In the genomic region with DNA sequence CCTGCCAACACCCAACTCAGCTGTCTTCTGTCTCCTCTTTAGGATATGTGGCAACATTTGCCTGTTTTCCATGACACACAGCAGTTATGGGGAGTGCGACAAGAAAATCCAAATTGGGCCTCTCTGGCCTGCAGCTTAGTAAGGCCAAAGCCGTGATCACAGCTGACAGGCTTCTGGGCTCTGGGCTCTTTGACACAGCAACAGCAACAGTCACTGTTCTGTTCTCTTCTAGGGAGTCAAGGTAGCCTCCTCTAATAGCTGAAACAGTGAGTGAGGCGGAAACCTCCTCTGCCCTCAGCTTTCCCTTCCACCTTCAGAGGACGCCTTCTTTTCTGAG, we compare ENCODE assay signal across 18 cellular contexts. TPM values are rescaled to one million over a fixed set of nuclear protein-coding genes. Genes with fewer than 3 reads are reported as not detected.
DNase-seq lines count a peak whose midpoint lies in the region; ATAC-seq and TF ChIP-seq lines count a peak whose summit lies in the region.
"Had no signal": no experiment of that assay in that cellular context is flagged by ENCODE, and none has a peak within 500 bp of the region (broad histone marks: within the 10 kb centered on the region; RNA-seq: fewer than 3 reads in every experiment).

No MANE protein-coding gene starts in this region.

- POLR2A ChIA-PET in MCF 10A (lab: Yijun Ruan, JAX), result no interaction called here

- no peak overlapping the region for H3K4me2 ChIP-seq in mammary epithelial cell (ENCODE audit: insufficient read depth, low read depth, low read length)
- H3K4me2 ChIP-seq: GM23338 had no signal

- ATAC-seq in Right ventricle myocardium superior (ENCODE audit: poor library complexity), result peak; percentile 55
- ATAC-seq: CD8-positive, alpha-beta T cell; GM23338; HCT116 had no signal

- H3K4me1 Mint-ChIP-seq in MCF 10A (ENCODE audit: insufficient read depth, unreplicated experiment), result no peaks in the 10 kb centered on the region
- H3K4me1 Mint-ChIP-seq: GM23338 had no signal

- no peak overlapping the region for H3K9ac ChIP-seq in mammary epithelial cell (ENCODE audit: insufficient read depth, low read length)

- H3K27ac ChIP-seq in mammary epithelial cell (ENCODE audit: insufficient read depth, low read depth, low read length) (no peak overlapping the region), uterus (peak overlapping the region; percentile 63 to 69), spleen (no peak overlapping the region)
- H3K27ac ChIP-seq: 22Rv1 had no signal

- 92% methylated on average over 4 of the region's 4 CpGs for WGBS in mammary epithelial cell (ENCODE audit: low coverage, missing lambda C conversion rate)
- 89 to 97% (median 93%) methylated on average over 4 of the region's 4 CpGs for WGBS in spleen, 5 donors

- intact Hi-C loops in MCF 10A (cut with micrococcal nuclease) (no loop called here), mammary epithelial cell (cut with micrococcal nuclease) (no loop called here), Right ventricle myocardium superior (cut with DNase I) (no loop called here), posterior vena cava (cut with DNase I) (no loop called here), uterus (cut with DNase I; ENCODE audit: low total_unique reads) (no loop called here), spleen (cut with DNase I; ENCODE audit: low total_unique reads) (no loop called here)

- no peak overlapping the region for H3K4me3 ChIP-seq in mammary epithelial cell (replicated peaks in 1 of 3; ENCODE audit: insufficient read depth in 1 of 3, low read depth in 2 of 3, low read length in 3 of 3)
- no peak overlapping the region for H3K4me3 ChIP-seq in uterus
- H3K4me3 ChIP-seq in spleen, result no peak overlapping the region
- H3K4me3 ChIP-seq: GM23338 had no signal

- H3K27ac Mint-ChIP-seq in MCF 10A (ENCODE audit: low read depth, unreplicated experiment), result peak overlapping the region; percentile 21
- H3K27ac Mint-ChIP-seq: CD8-positive, alpha-beta T cell; GM23338 had no signal

- TF ChIP-seq CTCF in MCF 10A (IDR thresholded peaks at IDR 0.05; ENCODE audit: unreplicated experiment) (no peak), mammary epithelial cell (conservative IDR thresholded peaks at IDR 0.05 in 1 of 2, IDR thresholded peaks at IDR 0.05 in 1 of 2; ENCODE audit: extremely low read depth in 1 of 2, insufficient read depth in 1 of 2, low read depth in 1 of 2, low read length in 2 of 2) (no peak), uterus (IDR thresholded peaks at IDR 0.05) (no peak), spleen (IDR thresholded peaks at IDR 0.05 in 8 of 11, conservative IDR thresholded peaks at IDR 0.05 in 3 of 11) (no peak)

- no peaks in the 10 kb centered on the region for H3K79me2 ChIP-seq in mammary epithelial cell (ENCODE audit: insufficient read depth, low read length)

- dilution Hi-C loops in mammary epithelial cell (cut with HindIII; ENCODE audit: low sequenced_read_pairs), result no loop called here

- no peaks in the 10 kb centered on the region for H4K20me1 ChIP-seq in mammary epithelial cell (ENCODE audit: insufficient read depth, low read length)

- no peaks in the 10 kb centered on the region for H3K27me3 ChIP-seq in mammary epithelial cell (ENCODE audit: insufficient read depth, low read length)
- H3K27me3 ChIP-seq in uterus, result no peaks in the 10 kb centered on the region
- no peaks in the 10 kb centered on the region for H3K27me3 ChIP-seq in spleen (replicated peaks in 1 of 7)

- in situ Hi-C loops in mammary epithelial cell (cut with MboI; ENCODE audit: low sequenced_read_pairs in 2 of 2), result no loop called here

- CTCF ChIA-PET in MCF 10A (lab: Yijun Ruan, JAX), result interaction anchor here (1.5 to 5.9 kb wide), 4 partner anchors 9 to 21 kb away, joined by 5 to 58 read pairs (median 26); no protein-coding TSS in a partner anchor
- CTCF ChIA-PET in mammary epithelial cell (lab: Charles Lee; ENCODE audit: low non-redundant PET), result no interaction called here

- no peaks in the 10 kb centered on the region for H3K36me3 ChIP-seq in mammary epithelial cell (ENCODE audit: insufficient read depth, low read length)
- H3K36me3 ChIP-seq in uterus, result no peaks in the 10 kb centered on the region
- H3K36me3 ChIP-seq in spleen, result no peaks in the 10 kb centered on the region

- no peaks in the 10 kb centered on the region for H3K4me1 ChIP-seq in mammary epithelial cell (ENCODE audit: insufficient read depth, low read length)
- no peaks in the 10 kb centered on the region for H3K4me1 ChIP-seq in uterus
- no peaks in the 10 kb centered on the region for H3K4me1 ChIP-seq in spleen

- no TSS peak for BruUV-seq in MCF 10A (replicated peaks; lab: Mats Ljungman, UMichigan)
- BruUV-seq in mammary epithelial cell (replicated peaks; lab: Mats Ljungman, UMichigan), result no TSS peak

- no peak overlapping the region for H3K4me3 Mint-ChIP-seq in MCF 10A (ENCODE audit: unreplicated experiment)
- H3K4me3 Mint-ChIP-seq: CD8-positive, alpha-beta T cell; GM23338 had no signal

- H2AFZ ChIP-seq in mammary epithelial cell (ENCODE audit: low read depth, low read length), result no peak overlapping the region
- H2AFZ ChIP-seq: GM23338 had no signal

- DNase-seq in MCF 10A (ENCODE audit: unreplicated experiment) (no peak), mammary epithelial cell (no peak), Right ventricle myocardium superior (no peak), posterior vena cava (ENCODE audit: low spot score) (peak; percentile 72), uterus (no peak), spleen (no peak), C1 segment of cervical spinal cord (lab: John Stamatoyannopoulos, UW) (no peak), NCI-H146 treated with DMSO at 0.1 percent for 48 hours (lab: John Stamatoyannopoulos, UW; ENCODE audit: unreplicated experiment) (no peak)
- DNase-seq: CD8-positive, alpha-beta T cell; NCI-H1436; NCI-H2081; NCI-H774 had no signal

- H3K27me3 Mint-ChIP-seq in MCF 10A (ENCODE audit: insufficient read depth, unreplicated experiment), result no peaks in the 10 kb centered on the region

- H3K36me3 Mint-ChIP-seq in MCF 10A (ENCODE audit: insufficient read depth, unreplicated experiment), result no peaks in the 10 kb centered on the region
- H3K36me3 Mint-ChIP-seq: CD8-positive, alpha-beta T cell had no signal

- TF ChIP-seq POLR2A in uterus (IDR thresholded peaks at IDR 0.05) (no peak), spleen (IDR thresholded peaks at IDR 0.05) (no peak)

- no peaks in the 10 kb centered on the region for H3K9me3 Mint-ChIP-seq in MCF 10A (ENCODE audit: unreplicated experiment)
- H3K9me3 Mint-ChIP-seq: CD8-positive, alpha-beta T cell; GM23338 had no signal

- no peaks in the 10 kb centered on the region for H3K9me3 ChIP-seq in mammary epithelial cell (replicated peaks; ENCODE audit: insufficient read depth, low read length)
- no peaks in the 10 kb centered on the region for H3K9me3 ChIP-seq in uterus
- no peaks in the 10 kb centered on the region for H3K9me3 ChIP-seq in spleen

RNA-seq across cellular contexts. Expression of a gene that starts 19.0 kb away (rescaled TPM):
- not detected in 2 replicates for total RNA-seq in MCF 10A (2022)
- total RNA-seq in mammary epithelial cell, result not detected
- not detected for polyA plus RNA-seq in mammary epithelial cell
- not detected for polyA minus RNA-seq in mammary epithelial cell
- total RNA-seq in Right ventricle myocardium superior, result not detected
- total RNA-seq in posterior vena cava, result not detected
- total RNA-seq in uterus, result under 1 TPM in 2 of 4 donors, not detected in 2; 0.21 to 0.29 TPM
- total RNA-seq in spleen, result not detected
- under 1 TPM in 1 of 3 donors, not detected in 2; 0.13 TPM for polyA plus RNA-seq in spleen
- total RNA-seq: CD8-positive, alpha-beta T cell; GM23338; NCI-H460; PC-3 had no signal
- polyA plus RNA-seq: BJ, GM23338 had no signal

RNA-seq across cellular contexts. Expression of a gene that starts 59.1 kb away (rescaled TPM):
- total RNA-seq in MCF 10A (2022) (not detected in 2 replicates), mammary epithelial cell (1 to 10 TPM in 1 of 2 donors, under 1 TPM in 1; 0.24 to 2.8 TPM), Right ventricle myocardium superior (not detected), posterior vena cava (not detected), uterus (under 1 TPM in 2 of 4 donors, not detected in 2; under 0.01 to 0.07 TPM), spleen (under 1 TPM in 1 of 7 donors, not detected in 6; 0.10 TPM)
- polyA plus RNA-seq in mammary epithelial cell (0.34 TPM), spleen (under 1 TPM; 0.03 to 0.22 (median 0.09) TPM)
- polyA minus RNA-seq in mammary epithelial cell, result not detected
- total RNA-seq: CD8-positive, alpha-beta T cell; GM23338; NCI-H460; PC-3 had no signal
- polyA plus RNA-seq: BJ, GM23338 had no signal

Comparison
In these comparisons a context has a peak if more than half of its experiments do, and no peak if none do; other contexts are left out.
1. H3K27ac ChIP-seq: peak in uterus (2 of 2); none in mammary epithelial cell (single experiment) and spleen (0 of 8).